ENCODE assay signal across 24 cellular contexts in genomic region chr18:52995875-52996274, GRCh38.
DNase-seq lines count a peak whose midpoint lies in the region; ATAC-seq and TF ChIP-seq lines count a peak whose summit lies in the region.
"Had no signal": no experiment of that assay in that cellular context is flagged by ENCODE, and none has a peak within 500 bp of the region (broad histone marks: within the 10 kb centered on the region; RNA-seq: fewer than 3 reads in every experiment).

No MANE protein-coding gene starts in this region.

- no peaks in the 10 kb centered on the region for H3K79me2 ChIP-seq in PC-9 (ENCODE audit: low read depth)

- no peaks in the 10 kb centered on the region for H4K20me1 ChIP-seq in PC-9 (ENCODE audit: insufficient read depth)
- H4K20me1 ChIP-seq: BLaER1 treated with 17β-estradiol and CSF1 and Interleukin-3, amounts not matched to agents 10 nM and 100 nM had no signal

- H3K27ac ChIP-seq in PC-9 (no peak overlapping the region), upper lobe of right lung (no peak overlapping the region)
- H3K27ac ChIP-seq: BLaER1 treated with 17β-estradiol and CSF1 and Interleukin-3, amounts not matched to agents 10 nM and 100 nM; Peyer's patch had no signal

- intact Hi-C loops in PC-9 (cut with micrococcal nuclease; ENCODE audit: unreplicated experiment): no loop called here
- intact Hi-C loops in upper lobe of right lung (cut with DNase I): no loop called here

- 0 out of 2 replicates have a peak overlapping the region, but pooled peaks have one; percentile 22 for H2AFZ ChIP-seq in PC-9

- peak; percentile 90 for ATAC-seq in upper lobe of right lung

- TF ChIP-seq CTCF in PC-9 (conservative IDR thresholded peaks at IDR 0.05): no peak
- TF ChIP-seq CTCF in upper lobe of right lung (IDR thresholded peaks at IDR 0.05): no peak

- H3F3A ChIP-seq in PC-9 (ENCODE audit: insufficient read depth, low read depth): no peaks in the 10 kb centered on the region

- no peaks in the 10 kb centered on the region for H3K9me2 ChIP-seq in PC-9 (ENCODE audit: insufficient read depth)

- H3K36me3 ChIP-seq in PC-9 (ENCODE audit: low read depth) (no peaks in the 10 kb centered on the region), upper lobe of right lung (no peaks in the 10 kb centered on the region)
- H3K36me3 ChIP-seq: BLaER1 treated with 17β-estradiol and CSF1 and Interleukin-3, amounts not matched to agents 10 nM and 100 nM; Peyer's patch had no signal

- POLR2A ChIA-PET in PC-9 (lab: Charles Lee; ENCODE audit: unreplicated experiment): no interaction called here

- H3K4me3 ChIP-seq in PC-9 (no peak overlapping the region), upper lobe of right lung (no peak overlapping the region)
- H3K4me3 ChIP-seq: BLaER1 treated with 17β-estradiol and CSF1 and Interleukin-3, amounts not matched to agents 10 nM and 100 nM; Peyer's patch had no signal

- H3K27me3 ChIP-seq in PC-9 (ENCODE audit: insufficient read depth, low read depth) (no peaks in the 10 kb centered on the region), upper lobe of right lung (no peaks in the 10 kb centered on the region)
- H3K27me3 ChIP-seq: BLaER1 treated with 17β-estradiol and CSF1 and Interleukin-3, amounts not matched to agents 10 nM and 100 nM; Peyer's patch had no signal

- DNase-seq in NCI-H1417 (lab: John Stamatoyannopoulos, UW): peak; percentile 29 to 88 (median 49)
- no peak for DNase-seq in NCI-H1417 treated with DMSO at 0.1 percent for 48 hours (lab: John Stamatoyannopoulos, UW)
- DNase-seq in NCI-H510A treated with DMSO at 0.1 percent for 48 hours (lab: John Stamatoyannopoulos, UW): peak; percentile 82
- DNase-seq in PC-9: no peak
- DNase-seq in upper lobe of right lung: no peak
- DNase-seq in NCI-H226: no peak
- no peak for DNase-seq in NCI-H2029 treated with DMSO at 0.1 percent for 48 hours (lab: John Stamatoyannopoulos, UW)
- no peak for DNase-seq in amniotic stem cell (lab: John Stamatoyannopoulos, UW)
- DNase-seq: 8988T; Caco-2; CD4-positive, alpha-beta memory T cell; DMS 273 treated with DMSO at 0.1 percent for 48 hours; GDM1; H9; HFFc6; Kasumi-1; NCI-H1694 treated with DMSO at 0.1 percent for 48 hours; NCI-H2107; NCI-H2227 treated with DMSO at 0.1 percent for 48 hours; NCI-H524 treated with DMSO at 0.1 percent for 48 hours; NK-92 treated with Interleukin-12 subunit alpha and Interleukin-12 subunit beta, amount 100 ng/mL, for 24 hours; Peyer's patch; T-helper 9 cell had no signal

- H3K4me1 ChIP-seq in PC-9 (replicated peaks; ENCODE audit: insufficient read depth) (no peaks in the 10 kb centered on the region), upper lobe of right lung (no peaks in the 10 kb centered on the region)
- H3K4me1 ChIP-seq: Caco-2, Peyer's patch had no signal

- no TSS peak for BruUV-seq in PC-9 (replicated peaks; lab: Mats Ljungman, UMichigan)

- H3K9me3 ChIP-seq in PC-9 (ENCODE audit: insufficient read depth, low read depth) (no peaks in the 10 kb centered on the region), upper lobe of right lung (no peaks in the 10 kb centered on the region)
- H3K9me3 ChIP-seq: BLaER1 treated with 17β-estradiol and CSF1 and Interleukin-3, amounts not matched to agents 10 nM and 100 nM; Caco-2; Peyer's patch had no signal

- CTCF ChIA-PET in PC-9 (lab: Charles Lee): no interaction called here

- H3K4me2 ChIP-seq in PC-9: no peak overlapping the region
- H3K4me2 ChIP-seq: BLaER1 treated with 17β-estradiol and CSF1 and Interleukin-3, amounts not matched to agents 10 nM and 100 nM had no signal

Comparison
In these comparisons a context has a peak if more than half of its experiments do, and no peak if none do; other contexts are left out.
1. DNase-seq: peak in NCI-H1417 (3 of 3) and NCI-H510A treated with DMSO at 0.1 percent for 48 hours (single experiment); none in NCI-H1417 treated with DMSO at 0.1 percent for 48 hours (single experiment), PC-9 (0 of 2), upper lobe of right lung (single experiment), NCI-H226 (single experiment), NCI-H2029 treated with DMSO at 0.1 percent for 48 hours (single experiment) and amniotic stem cell (single experiment).